In genomic region chr19:45526143-45526542, GRCh38 we compare ENCODE assay signal across 1 cellular context.
TF ChIP-seq lines count a peak whose summit lies in the region.

No MANE protein-coding gene starts in this region.

TF ChIP-seq in GM12878, 131 proteins besides CTCF, POLR2A, EP300 and RAD21 (continues in another document):
- no peak for TF ChIP-seq IRF5 (IDR thresholded peaks at IDR 0.05; ENCODE audit: borderline replicate concordance)
- no peak for TF ChIP-seq RELA (IDR thresholded peaks at IDR 0.05; ENCODE audit: borderline replicate concordance, partially characterized antibody)
- TF ChIP-seq MEF2A (IDR thresholded peaks at IDR 0.05; ENCODE audit: insufficient read depth, low read depth, low read length) = no peak
- TF ChIP-seq IRF3 (IDR thresholded peaks at IDR 0.05) = no peak
- TF ChIP-seq SREBF2 (IDR thresholded peaks at IDR 0.05; ENCODE audit: low read length) = no peak
- no peak for TF ChIP-seq ZNF622 (IDR thresholded peaks at IDR 0.05)
- TF ChIP-seq SIN3A (IDR thresholded peaks at IDR 0.05; ENCODE audit: low read depth, low read length) = no peak
- TF ChIP-seq TBL1XR1 (IDR thresholded peaks at IDR 0.05; ENCODE audit: low read depth, low read length) = no peak
- no peak for TF ChIP-seq HDAC2 (IDR thresholded peaks at IDR 0.05)
- no peak for TF ChIP-seq RELB (IDR thresholded peaks at IDR 0.05; ENCODE audit: low read depth)
- no peak for TF ChIP-seq BCL3 (IDR thresholded peaks at IDR 0.05; ENCODE audit: borderline replicate concordance, insufficient read depth, low read depth, low read length, poor library complexity, severe bottlenecking)
- peak; percentile 37 to 42; a peak in 2 of 4 replicates for TF ChIP-seq IKZF2 (IDR thresholded peaks at IDR 0.05)
- TF ChIP-seq ZNF384 (IDR thresholded peaks at IDR 0.05; ENCODE audit: borderline replicate concordance, low read depth, low read length) = no peak
- no peak for TF ChIP-seq ZBTB11 (CRISPR knock-in tag; IDR thresholded peaks at IDR 0.05)
- no peak for TF ChIP-seq ZBTB40 (IDR thresholded peaks at IDR 0.05; ENCODE audit: borderline replicate concordance)
- no peak for TF ChIP-seq ZBTB4 (CRISPR knock-in tag; IDR thresholded peaks at IDR 0.05)
- TF ChIP-seq ZNF687 (IDR thresholded peaks at IDR 0.05) = no peak
- no peak for TF ChIP-seq FOXK2 (IDR thresholded peaks at IDR 0.05)
- no peak for TF ChIP-seq SRF (IDR thresholded peaks at IDR 0.05; ENCODE audit: low read depth in 2 of 2, low read length in 2 of 2)
- TF ChIP-seq PAX8 (IDR thresholded peaks at IDR 0.05) = no peak
- TF ChIP-seq CEBPB (IDR thresholded peaks at IDR 0.05; ENCODE audit: borderline replicate concordance in 1 of 2, low read depth in 2 of 2, low read length in 2 of 2) = no peak
- peak; percentile 45 for TF ChIP-seq EED (IDR thresholded peaks at IDR 0.05; ENCODE audit: low read depth)
- no peak for TF ChIP-seq NFIC (IDR thresholded peaks at IDR 0.05; ENCODE audit: low read depth, low read length)
- TF ChIP-seq MYB (IDR thresholded peaks at IDR 0.05; ENCODE audit: borderline replicate concordance, low read depth, low read length) = no peak
- no peak for TF ChIP-seq RFX5 (IDR thresholded peaks at IDR 0.05; ENCODE audit: low read depth, low read length)
- no peak for TF ChIP-seq CBFB (IDR thresholded peaks at IDR 0.05; ENCODE audit: low read depth)
- TF ChIP-seq STAT3 (IDR thresholded peaks at IDR 0.05; ENCODE audit: low read depth, low read length) = no peak
- peak; percentile 42 for TF ChIP-seq SP1 (IDR thresholded peaks at IDR 0.05; ENCODE audit: low read depth, low read length)
- no peak for TF ChIP-seq POU2F2 (IDR thresholded peaks at IDR 0.05; ENCODE audit: borderline replicate concordance, low read depth, low read length)
- 0 out of 2 replicates have a peak, but pooled peaks have one; percentile 39 for TF ChIP-seq POLR2AphosphoS5 (IDR thresholded peaks at IDR 0.05; ENCODE audit: low read length)
- peak; percentile 38 for TF ChIP-seq MEF2B (IDR thresholded peaks at IDR 0.05; ENCODE audit: partially characterized antibody, poor library complexity, severe bottlenecking)
- no peak for TF ChIP-seq MTA2 (IDR thresholded peaks at IDR 0.05; ENCODE audit: low read depth)
- no peak for TF ChIP-seq ZNF217 (IDR thresholded peaks at IDR 0.05)
- no peak for TF ChIP-seq KLF5 (IDR thresholded peaks at IDR 0.05; ENCODE audit: partially characterized antibody)
- no peak for TF ChIP-seq JUNB (IDR thresholded peaks at IDR 0.05)
- TF ChIP-seq IRF4 (IDR thresholded peaks at IDR 0.05; ENCODE audit: low read depth, low read length) = no peak
- no peak for TF ChIP-seq MAX (IDR thresholded peaks at IDR 0.05; ENCODE audit: low read depth, low read length)
- TF ChIP-seq ETV6 (conservative IDR thresholded peaks at IDR 0.05 in 1 of 2, IDR thresholded peaks at IDR 0.05 in 1 of 2; ENCODE audit: borderline replicate concordance in 1 of 2, low read depth in 1 of 2) = no peak
- no peak for TF ChIP-seq SMC3 (IDR thresholded peaks at IDR 0.05; ENCODE audit: borderline replicate concordance, low read length)
- no peak for TF ChIP-seq EGR1 (IDR thresholded peaks at IDR 0.05; ENCODE audit: borderline replicate concordance in 1 of 2, low read depth in 2 of 2, low read length in 2 of 2)
- peak; percentile 56 for TF ChIP-seq IKZF1 (conservative IDR thresholded peaks at IDR 0.05)
